In genomic region chr20:22411568-22412450, GRCh38 we compare ENCODE assay signal across 1 cellular context.
TF ChIP-seq lines count a peak whose summit lies in the region.

No MANE protein-coding gene starts in this region.

TF ChIP-seq in HepG2, 621 proteins besides CTCF, POLR2A, EP300 and RAD21 (continued from another document and continues in another):
- TF ChIP-seq, protein P1, sequence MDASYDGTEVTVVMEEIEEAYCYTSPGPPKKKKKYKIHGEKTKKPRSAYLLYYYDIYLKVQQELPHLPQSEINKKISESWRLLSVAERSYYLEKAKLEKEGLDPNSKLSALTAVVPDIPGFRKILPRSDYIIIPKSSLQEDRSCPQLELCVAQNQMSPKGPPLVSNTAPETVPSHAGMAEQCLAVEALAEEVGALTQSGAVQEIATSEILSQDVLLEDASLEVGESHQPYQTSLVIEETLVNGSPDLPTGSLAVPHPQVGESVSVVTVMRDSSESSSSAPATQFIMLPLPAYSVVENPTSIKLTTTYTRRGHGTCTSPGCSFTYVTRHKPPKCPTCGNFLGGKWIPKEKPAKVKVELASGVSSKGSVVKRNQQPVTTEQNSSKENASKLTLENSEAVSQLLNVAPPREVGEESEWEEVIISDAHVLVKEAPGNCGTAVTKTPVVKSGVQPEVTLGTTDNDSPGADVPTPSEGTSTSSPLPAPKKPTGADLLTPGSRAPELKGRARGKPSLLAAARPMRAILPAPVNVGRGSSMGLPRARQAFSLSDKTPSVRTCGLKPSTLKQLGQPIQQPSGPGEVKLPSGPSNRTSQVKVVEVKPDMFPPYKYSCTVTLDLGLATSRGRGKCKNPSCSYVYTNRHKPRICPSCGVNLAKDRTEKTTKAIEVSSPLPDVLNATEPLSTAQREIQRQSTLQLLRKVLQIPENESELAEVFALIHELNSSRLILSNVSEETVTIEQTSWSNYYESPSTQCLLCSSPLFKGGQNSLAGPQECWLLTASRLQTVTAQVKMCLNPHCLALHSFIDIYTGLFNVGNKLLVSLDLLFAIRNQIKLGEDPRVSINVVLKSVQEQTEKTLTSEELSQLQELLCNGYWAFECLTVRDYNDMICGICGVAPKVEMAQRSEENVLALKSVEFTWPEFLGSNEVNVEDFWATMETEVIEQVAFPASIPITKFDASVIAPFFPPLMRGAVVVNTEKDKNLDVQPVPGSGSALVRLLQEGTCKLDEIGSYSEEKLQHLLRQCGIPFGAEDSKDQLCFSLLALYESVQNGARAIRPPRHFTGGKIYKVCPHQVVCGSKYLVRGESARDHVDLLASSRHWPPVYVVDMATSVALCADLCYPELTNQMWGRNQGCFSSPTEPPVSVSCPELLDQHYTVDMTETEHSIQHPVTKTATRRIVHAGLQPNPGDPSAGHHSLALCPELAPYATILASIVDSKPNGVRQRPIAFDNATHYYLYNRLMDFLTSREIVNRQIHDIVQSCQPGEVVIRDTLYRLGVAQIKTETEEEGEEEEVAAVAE (CRISPR knock-in tag; IDR thresholded peaks at IDR 0.05; ENCODE audit: borderline replicate concordance) = peak; percentile 89
- TF ChIP-seq ZNF564 (CRISPR knock-in tag; IDR thresholded peaks at IDR 0.05) (no peak; the same call in 1 of the 2 replicates), SKI (IDR thresholded peaks at IDR 0.05; ENCODE audit: partially characterized antibody) (peak; percentile 46), POLR2AphosphoS2 (IDR thresholded peaks at IDR 0.05; ENCODE audit: low read depth, low read length) (no peak), ZBTB10 (CRISPR knock-in tag; IDR thresholded peaks at IDR 0.05; ENCODE audit: borderline replicate concordance) (0 out of 2 replicates have a peak, but pooled peaks have one; percentile 11), ZNF768 (CRISPR knock-in tag; IDR thresholded peaks at IDR 0.05) (no peak), ZSCAN22 (CRISPR knock-in tag; IDR thresholded peaks at IDR 0.05) (0 out of 2 replicates have a peak, but pooled peaks have one; percentile 12), ZNF577 (CRISPR knock-in tag; IDR thresholded peaks at IDR 0.05; ENCODE audit: borderline replicate concordance, low read depth) (no peak), MBD4 (IDR thresholded peaks at IDR 0.05; ENCODE audit: borderline replicate concordance, low read length) (no peak; the same call in 1 of the 2 replicates), NCOA1 (CRISPR knock-in tag; IDR thresholded peaks at IDR 0.05) (0 out of 2 replicates have a peak, but pooled peaks have one; percentile 54), HIVEP1 (CRISPR knock-in tag; IDR thresholded peaks at IDR 0.05) (peak; percentile 62; the same call in 1 of the 2 replicates), ZNF775 (CRISPR knock-in tag; IDR thresholded peaks at IDR 0.05; ENCODE audit: borderline replicate concordance) (no peak), XRCC5 (optimal IDR thresholded peaks at IDR 0.05; ENCODE audit: low read length) (peak; percentile 83), IRF2 (CRISPR knock-in tag; IDR thresholded peaks at IDR 0.05) (peak; percentile 71; the same call in 1 of the 2 replicates), TAF1 (CRISPR knock-in tag; IDR thresholded peaks at IDR 0.05) (peak; percentile 59), GFI1 (CRISPR knock-in tag; IDR thresholded peaks at IDR 0.05; ENCODE audit: borderline replicate concordance) (no peak), ZC3H13 (CRISPR knock-in tag; IDR thresholded peaks at IDR 0.05) (no peak), SUZ12 (IDR thresholded peaks at IDR 0.05; ENCODE audit: low read depth, low read length) (no peak), NR2F1 (CRISPR knock-in tag; IDR thresholded peaks at IDR 0.05) (peak in 1 of 2 experiments; percentile 12; a peak in 1 of 4 replicates), ZNF343 (CRISPR knock-in tag; IDR thresholded peaks at IDR 0.05) (no peak), ZNF256 (CRISPR knock-in tag; conservative IDR thresholded peaks at IDR 0.05) (no peak), MLLT10 (CRISPR knock-in tag; IDR thresholded peaks at IDR 0.05) (no peak), ZNF263 (CRISPR knock-in tag; IDR thresholded peaks at IDR 0.05) (peak; percentile 99), TGIF2 (CRISPR knock-in tag; IDR thresholded peaks at IDR 0.05) (peak; percentile 85; the same call in 1 of the 2 replicates), NCOR1 (IDR thresholded peaks at IDR 0.05; ENCODE audit: borderline replicate concordance, low read length) (peak; percentile 68; the same call in 1 of the 2 replicates), ZNF232 (CRISPR knock-in tag; IDR thresholded peaks at IDR 0.05; ENCODE audit: borderline replicate concordance) (no peak), SMYD3 (CRISPR knock-in tag; IDR thresholded peaks at IDR 0.05) (no peak), SNRNP70 (IDR thresholded peaks at IDR 0.05; ENCODE audit: low read depth, low read length) (no peak), ZNF382 (CRISPR knock-in tag; IDR thresholded peaks at IDR 0.05; ENCODE audit: borderline replicate concordance) (no peak), CAMTA2 (CRISPR knock-in tag; IDR thresholded peaks at IDR 0.05; ENCODE audit: borderline replicate concordance) (no peak), ZNF670 (CRISPR knock-in tag; IDR thresholded peaks at IDR 0.05; ENCODE audit: borderline replicate concordance) (no peak), ATF7-NPFF (CRISPR knock-in tag; IDR thresholded peaks at IDR 0.05; ENCODE audit: low read depth) (no peak), MAFK (conservative IDR thresholded peaks at IDR 0.05 in 1 of 2, IDR thresholded peaks at IDR 0.05 in 1 of 2; ENCODE audit: low read length in 2 of 2) (peak; percentile 88 to 95), CEBPG (CRISPR knock-in tag; IDR thresholded peaks at IDR 0.05) (peak; percentile 99), PAWR (CRISPR knock-in tag; IDR thresholded peaks at IDR 0.05; ENCODE audit: borderline replicate concordance) (no peak), SPEN (CRISPR knock-in tag; IDR thresholded peaks at IDR 0.05; ENCODE audit: low read depth) (no peak), RFX3 (CRISPR knock-in tag; IDR thresholded peaks at IDR 0.05) (no peak; the same call in 1 of the 2 replicates), KAT2B (IDR thresholded peaks at IDR 0.05; ENCODE audit: borderline replicate concordance, low read depth, low read length) (no peak), KLF16 (CRISPR knock-in tag; IDR thresholded peaks at IDR 0.05) (peak in 1 of 2 experiments; percentile 81; a peak in 2 of 4 replicates), ZNF546 (CRISPR knock-in tag; conservative IDR thresholded peaks at IDR 0.05) (no peak), MYNN (CRISPR knock-in tag; IDR thresholded peaks at IDR 0.05; ENCODE audit: low read depth) (peak; percentile 60; the same call in 1 of the 2 replicates), KDM5B (CRISPR knock-in tag; IDR thresholded peaks at IDR 0.05; ENCODE audit: borderline replicate concordance) (no peak), ZBTB1 (CRISPR knock-in tag; IDR thresholded peaks at IDR 0.05; ENCODE audit: borderline replicate concordance) (no peak), JUNB (CRISPR knock-in tag; IDR thresholded peaks at IDR 0.05; ENCODE audit: borderline replicate concordance) (peak; percentile 31; the same call in 1 of the 2 replicates), ZNF550 (CRISPR knock-in tag; IDR thresholded peaks at IDR 0.05; ENCODE audit: borderline replicate concordance) (no peak), GABPA (IDR thresholded peaks at IDR 0.05; ENCODE audit: low read depth, low read length) (no peak), GABPA (CRISPR knock-in tag; IDR thresholded peaks at IDR 0.05; ENCODE audit: low read depth) (no peak), FOXO4 (CRISPR knock-in tag; conservative IDR thresholded peaks at IDR 0.05) (no peak)
- TF ChIP-seq, protein P2, sequence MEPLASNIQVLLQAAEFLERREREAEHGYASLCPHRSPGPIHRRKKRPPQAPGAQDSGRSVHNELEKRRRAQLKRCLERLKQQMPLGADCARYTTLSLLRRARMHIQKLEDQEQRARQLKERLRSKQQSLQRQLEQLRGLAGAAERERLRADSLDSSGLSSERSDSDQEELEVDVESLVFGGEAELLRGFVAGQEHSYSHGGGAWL (CRISPR knock-in tag; IDR thresholded peaks at IDR 0.05) = peak; percentile 72; the same call in 1 of the 2 replicates
- TF ChIP-seq, protein P3, sequence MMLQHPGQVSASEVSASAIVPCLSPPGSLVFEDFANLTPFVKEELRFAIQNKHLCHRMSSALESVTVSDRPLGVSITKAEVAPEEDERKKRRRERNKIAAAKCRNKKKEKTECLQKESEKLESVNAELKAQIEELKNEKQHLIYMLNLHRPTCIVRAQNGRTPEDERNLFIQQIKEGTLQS (CRISPR knock-in tag; IDR thresholded peaks at IDR 0.05) = peak; percentile 93
- TF ChIP-seq, protein P4, sequence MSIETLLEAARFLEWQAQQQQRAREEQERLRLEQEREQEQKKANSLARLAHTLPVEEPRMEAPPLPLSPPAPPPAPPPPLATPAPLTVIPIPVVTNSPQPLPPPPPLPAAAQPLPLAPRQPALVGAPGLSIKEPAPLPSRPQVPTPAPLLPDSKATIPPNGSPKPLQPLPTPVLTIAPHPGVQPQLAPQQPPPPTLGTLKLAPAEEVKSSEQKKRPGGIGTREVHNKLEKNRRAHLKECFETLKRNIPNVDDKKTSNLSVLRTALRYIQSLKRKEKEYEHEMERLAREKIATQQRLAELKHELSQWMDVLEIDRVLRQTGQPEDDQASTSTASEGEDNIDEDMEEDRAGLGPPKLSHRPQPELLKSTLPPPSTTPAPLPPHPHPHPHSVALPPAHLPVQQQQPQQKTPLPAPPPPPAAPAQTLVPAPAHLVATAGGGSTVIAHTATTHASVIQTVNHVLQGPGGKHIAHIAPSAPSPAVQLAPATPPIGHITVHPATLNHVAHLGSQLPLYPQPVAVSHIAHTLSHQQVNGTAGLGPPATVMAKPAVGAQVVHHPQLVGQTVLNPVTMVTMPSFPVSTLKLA (IDR thresholded peaks at IDR 0.05) = no peak
- TF ChIP-seq, protein P5, sequence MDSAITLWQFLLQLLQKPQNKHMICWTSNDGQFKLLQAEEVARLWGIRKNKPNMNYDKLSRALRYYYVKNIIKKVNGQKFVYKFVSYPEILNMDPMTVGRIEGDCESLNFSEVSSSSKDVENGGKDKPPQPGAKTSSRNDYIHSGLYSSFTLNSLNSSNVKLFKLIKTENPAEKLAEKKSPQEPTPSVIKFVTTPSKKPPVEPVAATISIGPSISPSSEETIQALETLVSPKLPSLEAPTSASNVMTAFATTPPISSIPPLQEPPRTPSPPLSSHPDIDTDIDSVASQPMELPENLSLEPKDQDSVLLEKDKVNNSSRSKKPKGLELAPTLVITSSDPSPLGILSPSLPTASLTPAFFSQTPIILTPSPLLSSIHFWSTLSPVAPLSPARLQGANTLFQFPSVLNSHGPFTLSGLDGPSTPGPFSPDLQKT (CRISPR knock-in tag; IDR thresholded peaks at IDR 0.05; ENCODE audit: borderline replicate concordance) = no peak
- TF ChIP-seq, protein P6, sequence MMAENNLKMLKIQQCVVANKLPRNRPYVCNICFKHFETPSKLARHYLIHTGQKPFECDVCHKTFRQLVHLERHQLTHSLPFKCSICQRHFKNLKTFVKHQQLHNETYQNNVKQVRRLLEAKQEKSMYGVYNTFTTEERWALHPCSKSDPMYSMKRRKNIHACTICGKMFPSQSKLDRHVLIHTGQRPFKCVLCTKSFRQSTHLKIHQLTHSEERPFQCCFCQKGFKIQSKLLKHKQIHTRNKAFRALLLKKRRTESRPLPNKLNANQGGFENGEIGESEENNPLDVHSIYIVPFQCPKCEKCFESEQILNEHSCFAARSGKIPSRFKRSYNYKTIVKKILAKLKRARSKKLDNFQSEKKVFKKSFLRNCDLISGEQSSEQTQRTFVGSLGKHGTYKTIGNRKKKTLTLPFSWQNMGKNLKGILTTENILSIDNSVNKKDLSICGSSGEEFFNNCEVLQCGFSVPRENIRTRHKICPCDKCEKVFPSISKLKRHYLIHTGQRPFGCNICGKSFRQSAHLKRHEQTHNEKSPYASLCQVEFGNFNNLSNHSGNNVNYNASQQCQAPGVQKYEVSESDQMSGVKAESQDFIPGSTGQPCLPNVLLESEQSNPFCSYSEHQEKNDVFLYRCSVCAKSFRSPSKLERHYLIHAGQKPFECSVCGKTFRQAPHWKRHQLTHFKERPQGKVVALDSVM (CRISPR knock-in tag; IDR thresholded peaks at IDR 0.05) = no peak
- TF ChIP-seq, protein P7, sequence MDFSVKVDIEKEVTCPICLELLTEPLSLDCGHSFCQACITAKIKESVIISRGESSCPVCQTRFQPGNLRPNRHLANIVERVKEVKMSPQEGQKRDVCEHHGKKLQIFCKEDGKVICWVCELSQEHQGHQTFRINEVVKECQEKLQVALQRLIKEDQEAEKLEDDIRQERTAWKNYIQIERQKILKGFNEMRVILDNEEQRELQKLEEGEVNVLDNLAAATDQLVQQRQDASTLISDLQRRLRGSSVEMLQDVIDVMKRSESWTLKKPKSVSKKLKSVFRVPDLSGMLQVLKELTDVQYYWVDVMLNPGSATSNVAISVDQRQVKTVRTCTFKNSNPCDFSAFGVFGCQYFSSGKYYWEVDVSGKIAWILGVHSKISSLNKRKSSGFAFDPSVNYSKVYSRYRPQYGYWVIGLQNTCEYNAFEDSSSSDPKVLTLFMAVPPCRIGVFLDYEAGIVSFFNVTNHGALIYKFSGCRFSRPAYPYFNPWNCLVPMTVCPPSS (IDR thresholded peaks at IDR 0.05) = no peak
- TF ChIP-seq, protein P8, sequence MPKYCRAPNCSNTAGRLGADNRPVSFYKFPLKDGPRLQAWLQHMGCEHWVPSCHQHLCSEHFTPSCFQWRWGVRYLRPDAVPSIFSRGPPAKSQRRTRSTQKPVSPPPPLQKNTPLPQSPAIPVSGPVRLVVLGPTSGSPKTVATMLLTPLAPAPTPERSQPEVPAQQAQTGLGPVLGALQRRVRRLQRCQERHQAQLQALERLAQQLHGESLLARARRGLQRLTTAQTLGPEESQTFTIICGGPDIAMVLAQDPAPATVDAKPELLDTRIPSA (CRISPR knock-in tag; IDR thresholded peaks at IDR 0.05; ENCODE audit: borderline replicate concordance) = no peak
